35 cellular contexts compared by ENCODE assay signal in the genomic region with DNA sequence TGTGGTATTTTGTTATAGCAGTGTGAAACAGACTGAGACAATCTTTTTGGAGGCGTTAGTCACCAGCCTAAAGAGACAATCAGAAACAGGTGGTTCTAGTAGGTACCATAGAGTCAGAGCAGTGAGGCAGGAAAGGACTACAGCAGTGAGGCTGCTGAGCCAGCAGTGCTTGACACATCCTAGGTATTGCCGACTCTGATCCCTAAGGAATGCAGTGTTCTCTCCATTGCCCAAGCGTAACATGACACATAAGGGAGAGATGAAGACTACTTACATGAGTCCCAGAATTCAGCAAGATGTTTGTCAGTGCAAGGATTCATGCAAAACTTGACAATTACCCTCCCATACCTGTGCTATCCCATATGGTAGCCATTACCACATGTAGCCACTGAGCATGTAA.
DNase-seq lines count a peak whose midpoint lies in the region; ATAC-seq and TF ChIP-seq lines count a peak whose summit lies in the region.
"Had no signal": no experiment of that assay in that cellular context is flagged by ENCODE, and none has a peak within 500 bp of the region (broad histone marks: within the 10 kb centered on the region; RNA-seq: fewer than 3 reads in every experiment).

No MANE protein-coding gene starts in this region.

- peak; percentile 90 for DNase-seq in ACHN
- peak; percentile 89 for DNase-seq in epithelial cell of proximal tubule (ENCODE audit: low read depth)
- DNase-seq in kidney tubule cell (ENCODE audit: low spot score), result peak; percentile 95
- DNase-seq in medulla oblongata (ENCODE audit: extremely low spot score), result no peak
- DNase-seq in effector memory CD8-positive, alpha-beta T cell, result no peak
- DNase-seq in COR-L47 (lab: John Stamatoyannopoulos, UW), result no peak
- no peak for DNase-seq in testis
- DNase-seq: activated B cell treated with CpG ODN at 0.5 μM for 24 hours; activated CD4-positive, alpha-beta T cell treated with anti-CD3 and anti-CD28 coated beads, Interleukin-2, amount 50 U/mL, for 1 hour; activated gamma-delta T cell; activated naive CD8-positive, alpha-beta T cell treated with anti-CD3 and anti-CD28 coated beads for 36 hours; activated T-cell treated with anti-CD3 and anti-CD28 coated beads, Interleukin-2, amount 50 U/mL, for 24 hours; caudate nucleus; CD4-positive, alpha-beta T cell; cortex of kidney; DMS 273 treated with DMSO at 0.1 percent for 48 hours; effector memory CD4-positive, alpha-beta T cell; immature natural killer cell; Karpas-422; left lung; MV-4-11; NCI-H1436; NCI-H2081; NCI-H345; NCI-H69; ovary; Peyer's patch; upper lobe of left lung had no signal

- no peaks in the 10 kb centered on the region for H3K27me3 ChIP-seq in testis
- H3K27me3 ChIP-seq: ascending aorta, left lung, ovary, Peyer's patch, SJSA1, upper lobe of left lung had no signal

- ATAC-seq in effector memory CD8-positive, alpha-beta T cell (replicated peaks), result no peak
- ATAC-seq: left lung; stimulated activated memory B cell treated with anti-CD40 and anti-IgM and Interleukin-4, amounts not matched to agents 10 μg/mL and 1 μg/mL and 100 μg/mL, for 72 hours had no signal

- H3K4me1 ChIP-seq in testis, result no peaks in the 10 kb centered on the region
- H3K4me1 ChIP-seq: ascending aorta, Peyer's patch had no signal

- H3K27me3 Mint-ChIP-seq in effector memory CD8-positive, alpha-beta T cell, result peaks cover 19% of the 10 kb centered on the region in 2 donors

- no peak for TF ChIP-seq EP300 in Ishikawa (IDR thresholded peaks at IDR 0.05; ENCODE audit: borderline replicate concordance)

- H3K36me3 ChIP-seq in testis (ENCODE audit: low read depth, missing control alignments), result no peaks in the 10 kb centered on the region
- H3K36me3 ChIP-seq: ascending aorta, left lung, ovary, Peyer's patch, SJSA1, upper lobe of left lung had no signal

- no peak overlapping the region for H3K4me3 ChIP-seq in epithelial cell of proximal tubule (ENCODE audit: low read depth, low read length)
- no peak overlapping the region for H3K4me3 ChIP-seq in testis
- H3K4me3 ChIP-seq: ascending aorta, left lung, ovary, Peyer's patch, SJSA1, skin epidermis, upper lobe of left lung had no signal

- TF ChIP-seq CTCF in epithelial cell of proximal tubule (conservative IDR thresholded peaks at IDR 0.05; ENCODE audit: low read depth, low read length), result no peak
- no peak for TF ChIP-seq CTCF in testis (IDR thresholded peaks at IDR 0.05)

- peaks cover 0 to 12% of the 10 kb centered on the region in 2 donors for H3K4me1 Mint-ChIP-seq in effector memory CD8-positive, alpha-beta T cell (ENCODE audit: low read depth in 2 of 2)
- H3K4me1 Mint-ChIP-seq: activated B cell treated with CpG ODN at 0.5 μM for 24 hours, neural crest cell had no signal

- TF ChIP-seq POLR2A in testis (IDR thresholded peaks at IDR 0.05), result no peak

- TF ChIP-seq RAD21 in Ishikawa (IDR thresholded peaks at IDR 0.05; ENCODE audit: low read depth), result no peak

- in situ Hi-C loops in ACHN (cut with HindIII; ENCODE audit: low pct_ligation_motif_present, low pct_unique_long_range_greater_than_20kb, low sequenced_read_pairs), result no loop called here

- no peak overlapping the region for H3K4me3 Mint-ChIP-seq in effector memory CD8-positive, alpha-beta T cell
- H3K4me3 Mint-ChIP-seq: activated B cell treated with CpG ODN at 0.5 μM for 24 hours; activated naive CD8-positive, alpha-beta T cell treated with anti-CD3 and anti-CD28 coated beads for 36 hours; activated T-cell treated with anti-CD3 and anti-CD28 coated beads, Interleukin-2, amount 50 U/mL, for 24 hours; CD4-positive, alpha-beta T cell; immature natural killer cell; neural crest cell; stimulated activated memory B cell treated with anti-CD40 and anti-IgM and Interleukin-4, amounts not matched to agents 10 μg/mL and 1 μg/mL and 100 μg/mL, for 72 hours had no signal

- H3K9me3 Mint-ChIP-seq in effector memory CD8-positive, alpha-beta T cell, result no peaks in the 10 kb centered on the region
- H3K9me3 Mint-ChIP-seq: activated B cell treated with CpG ODN at 0.5 μM for 24 hours; activated naive CD8-positive, alpha-beta T cell treated with anti-CD3 and anti-CD28 coated beads for 36 hours; activated T-cell treated with anti-CD3 and anti-CD28 coated beads, Interleukin-2, amount 50 U/mL, for 24 hours; immature natural killer cell; stimulated activated memory B cell treated with anti-CD40 and anti-IgM and Interleukin-4, amounts not matched to agents 10 μg/mL and 1 μg/mL and 100 μg/mL, for 72 hours had no signal

- peaks cover 2% of the 10 kb centered on the region for H3K36me3 Mint-ChIP-seq in effector memory CD8-positive, alpha-beta T cell (ENCODE audit: insufficient read depth)
- H3K36me3 Mint-ChIP-seq: activated naive CD8-positive, alpha-beta T cell treated with anti-CD3 and anti-CD28 coated beads for 36 hours; stimulated activated memory B cell treated with anti-CD40 and anti-IgM and Interleukin-4, amounts not matched to agents 10 μg/mL and 1 μg/mL and 100 μg/mL, for 72 hours had no signal

- intact Hi-C loops in testis (cut with DNase I; ENCODE audit: low total_unique reads), result no loop called here

- no peak overlapping the region for H3K27ac ChIP-seq in testis
- H3K27ac ChIP-seq: ascending aorta, HL-60, left lung, ovary, Peyer's patch, SJSA1, skin epidermis, upper lobe of left lung had no signal

- H3K27ac Mint-ChIP-seq in effector memory CD8-positive, alpha-beta T cell, result no peak overlapping the region
- H3K27ac Mint-ChIP-seq: activated B cell treated with CpG ODN at 0.5 μM for 24 hours; activated naive CD8-positive, alpha-beta T cell treated with anti-CD3 and anti-CD28 coated beads for 36 hours; activated T-cell treated with anti-CD3 and anti-CD28 coated beads, Interleukin-2, amount 50 U/mL, for 24 hours; CD4-positive, alpha-beta T cell; immature natural killer cell; stimulated activated memory B cell treated with anti-CD40 and anti-IgM and Interleukin-4, amounts not matched to agents 10 μg/mL and 1 μg/mL and 100 μg/mL, for 72 hours had no signal

- no peaks in the 10 kb centered on the region for H3K9me3 ChIP-seq in testis
- H3K9me3 ChIP-seq: ascending aorta, left lung, ovary, Peyer's patch, SJSA1, upper lobe of left lung had no signal

- 85 to 96% methylated on average over 3 of the region's 3 CpGs for WGBS in testis, 2 donors

TF ChIP-seq in Ishikawa, 13 proteins besides CTCF, POLR2A, EP300 and RAD21:
- no peak for TF ChIP-seq FOXM1 (IDR thresholded peaks at IDR 0.05; ENCODE audit: borderline replicate concordance, low read depth)
- TF ChIP-seq YY1 (IDR thresholded peaks at IDR 0.05; ENCODE audit: low read depth), result no peak
- TF ChIP-seq, protein P1, sequence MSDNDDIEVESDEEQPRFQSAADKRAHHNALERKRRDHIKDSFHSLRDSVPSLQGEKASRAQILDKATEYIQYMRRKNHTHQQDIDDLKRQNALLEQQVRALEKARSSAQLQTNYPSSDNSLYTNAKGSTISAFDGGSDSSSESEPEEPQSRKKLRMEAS (IDR thresholded peaks at IDR 0.05), result 0 out of 2 replicates have a peak, but pooled peaks have one; percentile 14
- no peak for TF ChIP-seq NFIC (IDR thresholded peaks at IDR 0.05)
- TF ChIP-seq TAF1 (IDR thresholded peaks at IDR 0.05; ENCODE audit: low read depth), result no peak

Comparison
In these comparisons a context has a peak if more than half of its experiments do, and no peak if none do; other contexts are left out.
1. DNase-seq: peak in ACHN (single experiment), epithelial cell of proximal tubule (single experiment) and kidney tubule cell (single experiment); none in medulla oblongata (single experiment), effector memory CD8-positive, alpha-beta T cell (0 of 3), COR-L47 (single experiment) and testis (single experiment).